29 cellular contexts compared by ENCODE assay signal in the genomic region with DNA sequence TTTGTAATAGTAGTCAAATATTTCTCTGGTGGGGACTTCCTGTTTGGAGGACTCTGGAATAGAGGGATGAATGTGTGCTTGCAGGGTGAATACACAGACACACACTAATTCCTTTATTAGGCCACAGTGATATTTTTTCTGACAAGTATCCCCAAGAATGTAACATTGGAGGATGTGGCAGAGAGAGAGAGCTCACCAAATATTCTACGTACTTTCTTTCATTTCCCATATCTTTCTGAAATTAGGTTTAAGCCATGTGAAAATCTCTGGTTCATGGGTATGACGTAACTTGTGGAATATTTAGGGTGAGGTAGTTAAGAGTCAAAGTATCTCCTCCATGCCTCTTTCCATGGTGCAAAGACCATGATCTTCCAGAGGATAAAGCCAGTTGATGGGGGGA.
DNase-seq lines count a peak whose midpoint lies in the region; ATAC-seq and TF ChIP-seq lines count a peak whose summit lies in the region.
"Had no signal": no experiment of that assay in that cellular context is flagged by ENCODE, and none has a peak within 500 bp of the region (broad histone marks: within the 10 kb centered on the region; RNA-seq: fewer than 3 reads in every experiment).

No MANE protein-coding gene starts in this region.

- CTCF ChIA-PET in AG04449 (lab: Yijun Ruan, JAX): interaction anchor here (1.2 to 3.8 kb wide), 4 partner anchors 19 to 71 kb away, joined by 4 to 15 read pairs (median 6); no protein-coding TSS in a partner anchor

- H3K18ac ChIP-seq in mesenchymal stem cell (ENCODE audit: low read depth in 1 of 2, low read length in 2 of 2): no peak overlapping the region

- H3K23ac ChIP-seq in mesenchymal stem cell (ENCODE audit: low read length in 2 of 2): no peak overlapping the region

- ATAC-seq in left ventricle myocardium superior: no peak
- ATAC-seq in GM19023 (IDR thresholded peaks at IDR 0.05; ENCODE audit: unreplicated experiment): no peak
- ATAC-seq: foreskin keratinocyte; K562; left lung; naive thymus-derived CD4-positive, alpha-beta T cell; stimulated activated naive CD8-positive, alpha-beta T cell treated with anti-CD3 and anti-CD28 coated beads, Interleukin-15, amount 100 ng/mL, for 72 hours had no signal

- H2AFZ ChIP-seq in mesenchymal stem cell (ENCODE audit: low read depth, low read length): no peak overlapping the region

- no peak overlapping the region for H3K9ac ChIP-seq in mesenchymal stem cell (ENCODE audit: low read length)
- H3K9ac ChIP-seq: BLaER1 treated with 17β-estradiol and CSF1 and Interleukin-3, amounts not matched to agents 10 nM and 100 nM had no signal

- H3K27me3 Mint-ChIP-seq in HFFc6 (ENCODE audit: insufficient read depth): no peaks in the 10 kb centered on the region; the same call in 1 of the 2 replicates
- H3K27me3 Mint-ChIP-seq: activated naive CD4-positive, alpha-beta T cell treated with anti-CD3 and anti-CD28 coated beads, Interleukin-2, amount 50 U/mL, for 24 hours; naive thymus-derived CD4-positive, alpha-beta T cell; stimulated activated naive CD8-positive, alpha-beta T cell treated with anti-CD3 and anti-CD28 coated beads, Interleukin-15, amount 100 ng/mL, for 72 hours had no signal

- no peak overlapping the region for H3K4me2 ChIP-seq in mesenchymal stem cell (ENCODE audit: low read length, poor library complexity, severe bottlenecking)
- H3K4me2 ChIP-seq: BLaER1 treated with 17β-estradiol and CSF1 and Interleukin-3, amounts not matched to agents 10 nM and 100 nM had no signal

- H2BK15ac ChIP-seq in mesenchymal stem cell (ENCODE audit: low read depth, poor library complexity, severe bottlenecking): no peak overlapping the region

- POLR2A ChIA-PET in AG04449 (lab: Yijun Ruan, JAX): no interaction called here

- no peak for TF ChIP-seq CTCF in AG04449 (IDR thresholded peaks at IDR 0.05; ENCODE audit: insufficient read depth, low read length, missing control alignments)
- TF ChIP-seq CTCF in HFFc6 (IDR thresholded peaks at IDR 0.05): no peak

- H3K4me1 Mint-ChIP-seq in HFFc6 (ENCODE audit: low read depth): peaks cover 32% of the 10 kb centered on the region
- H3K4me1 Mint-ChIP-seq: activated naive CD4-positive, alpha-beta T cell treated with anti-CD3 and anti-CD28 coated beads, Interleukin-2, amount 50 U/mL, for 24 hours; stimulated activated naive CD8-positive, alpha-beta T cell treated with anti-CD3 and anti-CD28 coated beads, Interleukin-15, amount 100 ng/mL, for 72 hours had no signal

- H3K27ac ChIP-seq in mesenchymal stem cell (ENCODE audit: low read length, poor library complexity, severe bottlenecking): peak overlapping the region; percentile 9
- H3K27ac ChIP-seq: BLaER1 treated with 17β-estradiol and CSF1 and Interleukin-3, amounts not matched to agents 10 nM and 100 nM; foreskin keratinocyte; left lung; RWPE1; skin epidermis; thyroid gland; vagina had no signal

- H3K4me3 ChIP-seq in AG04449 (ENCODE audit: low read depth, low read length) (no peak overlapping the region), mesenchymal stem cell (ENCODE audit: insufficient read depth in 1 of 2, low read depth in 1 of 2, low read length in 2 of 2) (no peak overlapping the region)
- H3K4me3 ChIP-seq: BLaER1 treated with 17β-estradiol and CSF1 and Interleukin-3, amounts not matched to agents 10 nM and 100 nM; K562; left lung; skin epidermis; thyroid gland; vagina had no signal

- H2BK12ac ChIP-seq in mesenchymal stem cell (ENCODE audit: low read length in 2 of 2): no peak overlapping the region

- no peaks in the 10 kb centered on the region for H3K36me3 Mint-ChIP-seq in HFFc6 (ENCODE audit: low read depth)
- H3K36me3 Mint-ChIP-seq: activated naive CD4-positive, alpha-beta T cell treated with anti-CD3 and anti-CD28 coated beads, Interleukin-2, amount 50 U/mL, for 24 hours; mesothelial cell of epicardium; naive thymus-derived CD4-positive, alpha-beta T cell had no signal

- no peak overlapping the region for H4K91ac ChIP-seq in mesenchymal stem cell (ENCODE audit: low read length)

- DNase-seq in AG04449 (ENCODE audit: low read depth, low spot score) (peak; percentile 37), HFFc6 (peak; percentile 47), astrocyte of the hippocampus (ENCODE audit: low read depth, low spot score) (peak; percentile 22), mesenchymal stem cell (no peak), D341Med (ENCODE audit: low spot score) (no peak), left ventricle myocardium superior (no peak), NCI-H1092 treated with DMSO at 0.1 percent for 48 hours (lab: John Stamatoyannopoulos, UW) (no peak)
- DNase-seq: activated CD4-positive, alpha-beta T cell treated with anti-CD3 and anti-CD28 coated beads, Interleukin-2, amount 50 U/mL, for 48 hours; COR-L47; DMS79 treated with DMSO at 0.1 percent for 48 hours; foreskin keratinocyte; left lung; MM.1S; naive thymus-derived CD4-positive, alpha-beta T cell; NCI-H1436; NCI-H446 treated with DMSO at 0.1 percent for 48 hours; NCI-H82; stimulated activated CD8-positive, alpha-beta memory T cell treated with anti-CD3 and anti-CD28 coated beads, Interleukin-4, amount 100 ng/mL, for 48 hours; stimulated activated naive CD8-positive, alpha-beta T cell treated with anti-CD3 and anti-CD28 coated beads, Interleukin-15, amount 100 ng/mL, for 72 hours; T-helper 1 cell; thyroid gland had no signal

- peak overlapping the region; percentile 85 for H3K27ac Mint-ChIP-seq in HFFc6
- H3K27ac Mint-ChIP-seq: activated naive CD4-positive, alpha-beta T cell treated with anti-CD3 and anti-CD28 coated beads, Interleukin-2, amount 50 U/mL, for 24 hours; mesothelial cell of epicardium; naive thymus-derived CD4-positive, alpha-beta T cell; stimulated activated naive CD8-positive, alpha-beta T cell treated with anti-CD3 and anti-CD28 coated beads, Interleukin-15, amount 100 ng/mL, for 72 hours had no signal

- intact Hi-C loops in left ventricle myocardium superior (cut with micrococcal nuclease): no loop called here

- H3K4me1 ChIP-seq in mesenchymal stem cell (ENCODE audit: control insufficient read depth, insufficient read depth, low read depth, low read length): no peaks in the 10 kb centered on the region
- H3K4me1 ChIP-seq: foreskin keratinocyte, left lung, thyroid gland, vagina had no signal

- H3K9me3 Mint-ChIP-seq in HFFc6: no peaks in the 10 kb centered on the region
- H3K9me3 Mint-ChIP-seq: activated naive CD4-positive, alpha-beta T cell treated with anti-CD3 and anti-CD28 coated beads, Interleukin-2, amount 50 U/mL, for 24 hours; naive thymus-derived CD4-positive, alpha-beta T cell; stimulated activated naive CD8-positive, alpha-beta T cell treated with anti-CD3 and anti-CD28 coated beads, Interleukin-15, amount 100 ng/mL, for 72 hours had no signal

- H3K27me3 ChIP-seq in mesenchymal stem cell (ENCODE audit: control insufficient read depth in 1 of 2, insufficient read depth in 1 of 2, low read length in 2 of 2): no peaks in the 10 kb centered on the region
- H3K27me3 ChIP-seq: BLaER1 treated with 17β-estradiol and CSF1 and Interleukin-3, amounts not matched to agents 10 nM and 100 nM; foreskin keratinocyte; left lung; thyroid gland; vagina had no signal

- no peak overlapping the region for H2AK5ac ChIP-seq in mesenchymal stem cell (ENCODE audit: low read length, severe bottlenecking)

- no peak overlapping the region for H3K4ac ChIP-seq in mesenchymal stem cell (ENCODE audit: low read depth in 1 of 2, low read length in 2 of 2)

- no peak overlapping the region for H2BK120ac ChIP-seq in mesenchymal stem cell (ENCODE audit: low read depth, low read length)

- H3K9me3 ChIP-seq in mesenchymal stem cell (ENCODE audit: control insufficient read depth, low read length): no peaks in the 10 kb centered on the region
- H3K9me3 ChIP-seq: BLaER1 treated with 17β-estradiol and CSF1 and Interleukin-3, amounts not matched to agents 10 nM and 100 nM; left lung; thyroid gland; vagina had no signal

- 100% methylated on average over 1 of the region's 2 CpGs for WGBS in mesenchymal stem cell

- peaks cover 2% of the 10 kb centered on the region for H3K79me1 ChIP-seq in mesenchymal stem cell (replicated peaks; ENCODE audit: low read length, poor library complexity, severe bottlenecking)

- no peaks in the 10 kb centered on the region for H3K36me3 ChIP-seq in mesenchymal stem cell (ENCODE audit: control insufficient read depth in 1 of 2, insufficient read depth in 2 of 2, low read depth in 1 of 2, low read length in 2 of 2)
- H3K36me3 ChIP-seq: BLaER1 treated with 17β-estradiol and CSF1 and Interleukin-3, amounts not matched to agents 10 nM and 100 nM; left lung; thyroid gland; vagina had no signal

- H2BK5ac ChIP-seq in mesenchymal stem cell (ENCODE audit: low read depth, low read length, poor library complexity, severe bottlenecking): no peak overlapping the region

- H4K8ac ChIP-seq in mesenchymal stem cell (ENCODE audit: low read length): no peak overlapping the region

- no peak overlapping the region for H3K14ac ChIP-seq in mesenchymal stem cell (ENCODE audit: low read length in 2 of 2)

- peak overlapping the region; percentile 44 for H3K4me3 Mint-ChIP-seq in HFFc6
- H3K4me3 Mint-ChIP-seq: activated naive CD4-positive, alpha-beta T cell treated with anti-CD3 and anti-CD28 coated beads, Interleukin-2, amount 50 U/mL, for 24 hours; mesothelial cell of epicardium; naive thymus-derived CD4-positive, alpha-beta T cell; stimulated activated naive CD8-positive, alpha-beta T cell treated with anti-CD3 and anti-CD28 coated beads, Interleukin-15, amount 100 ng/mL, for 72 hours had no signal

Comparison
In these comparisons a context has a peak if more than half of its experiments do, and no peak if none do; other contexts are left out.
1. DNase-seq: peak in AG04449 (single experiment), HFFc6 (single experiment) and astrocyte of the hippocampus (single experiment); none in mesenchymal stem cell (single experiment), D341Med (single experiment), left ventricle myocardium superior (single experiment) and NCI-H1092 treated with DMSO at 0.1 percent for 48 hours (single experiment).